In genomic region chr4:26947318-26947717, GRCh38 we compare ENCODE assay signal across 29 cellular contexts.
"Had no signal": no experiment of that assay in that cellular context is flagged by ENCODE, and none has a peak within 500 bp of the region (broad histone marks: within the 10 kb centered on the region; RNA-seq: fewer than 3 reads in every experiment).

No MANE protein-coding gene starts in this region.

- H3K27ac Mint-ChIP-seq: nephron progenitor cell; stimulated activated memory B cell treated with anti-CD40 and anti-IgM and Interleukin-4, amounts not matched to agents 10 μg/mL and 1 μg/mL and 100 μg/mL, for 72 hours; type B pancreatic cell had no signal

- H3K27me3 Mint-ChIP-seq: naive thymus-derived CD8-positive, alpha-beta T cell; progenitor cell of endocrine pancreas; stimulated activated memory B cell treated with anti-CD40 and anti-IgM and Interleukin-4, amounts not matched to agents 10 μg/mL and 1 μg/mL and 100 μg/mL, for 72 hours; stimulated activated naive CD8-positive, alpha-beta T cell treated with anti-CD3 and anti-CD28 coated beads, Interleukin-15, amount 100 ng/mL, for 72 hours; type B pancreatic cell had no signal

- H3K36me3 Mint-ChIP-seq: type B pancreatic cell had no signal

- H3K9me3 Mint-ChIP-seq: type B pancreatic cell had no signal

- H3K4me1 Mint-ChIP-seq: nephron progenitor cell had no signal

- H3K4me3 Mint-ChIP-seq: naive thymus-derived CD8-positive, alpha-beta T cell; nephron progenitor cell; neural crest cell; stimulated activated memory B cell treated with anti-CD40 and anti-IgM and Interleukin-4, amounts not matched to agents 10 μg/mL and 1 μg/mL and 100 μg/mL, for 72 hours; stimulated activated naive CD8-positive, alpha-beta T cell treated with anti-CD3 and anti-CD28 coated beads, Interleukin-15, amount 100 ng/mL, for 72 hours; type B pancreatic cell had no signal

- H3K4me3 ChIP-seq: right lobe of liver, sigmoid colon, suprapubic skin, testis, tibial artery, transverse colon, upper lobe of right lung, uterus had no signal

- FAIRE-seq: small intestine had no signal

- H3K36me3 ChIP-seq: neutrophil, right lobe of liver, sigmoid colon, suprapubic skin, tibial artery, transverse colon, upper lobe of right lung, uterus had no signal

- ATAC-seq: naive thymus-derived CD8-positive, alpha-beta T cell; right cardiac atrium; right lobe of liver; stimulated activated memory B cell treated with anti-CD40 and anti-IgM and Interleukin-4, amounts not matched to agents 10 μg/mL and 1 μg/mL and 100 μg/mL, for 72 hours; stimulated activated naive CD8-positive, alpha-beta T cell treated with anti-CD3 and anti-CD28 coated beads, Interleukin-15, amount 100 ng/mL, for 72 hours; stimulated activated naive CD8-positive, alpha-beta T cell treated with anti-CD3 and anti-CD28 coated beads, Interleukin-15, Interleukin-2, amounts not matched to agents 100 U/mL and 50 U/mL, for 24 hours; upper lobe of right lung had no signal

- H3K27me3 ChIP-seq: neutrophil, right lobe of liver, sigmoid colon, suprapubic skin, testis, tibial artery, transverse colon, upper lobe of right lung, uterus had no signal

- H3K9ac ChIP-seq: parathyroid adenoma had no signal

- H3K27ac ChIP-seq: neutrophil, parathyroid adenoma, right lobe of liver, sigmoid colon, suprapubic skin, testis, tibial artery, transverse colon, upper lobe of right lung, uterus had no signal

- H3K4me1 ChIP-seq: parathyroid adenoma, right lobe of liver, sigmoid colon, suprapubic skin, testis, tibial artery, transverse colon, uterus had no signal

- DNase-seq: nephron progenitor cell; nucleus accumbens; retina; right cardiac atrium; right lobe of liver; sigmoid colon; small intestine; stimulated activated CD4-positive, alpha-beta T cell treated with anti-CD3 and anti-CD28 coated beads, Interleukin-12 subunit alpha, Interleukin-12 subunit beta, amount 100 ng/mL, for 4 hours; stimulated activated CD4-positive, alpha-beta T cell treated with anti-CD3 and anti-CD28 coated beads, Interleukin-1b, Interleukin-23, amount 100 ng/mL, for 48 hours; stimulated activated CD4-positive, alpha-beta T cell treated with anti-CD3 and anti-CD28 coated beads, Interleukin-4, amount 100 ng/mL, for 1 hour; stimulated activated CD4-positive, alpha-beta T cell treated with anti-CD3 and anti-CD28 coated beads, Interleukin-4, amount 100 ng/mL, for 4 hours; stimulated activated CD8-positive, alpha-beta memory T cell treated with anti-CD3 and anti-CD28 coated beads, Interleukin-4, amount 100 ng/mL, for 48 hours; stimulated activated naive CD4-positive, alpha-beta T cell; stimulated activated naive CD8-positive, alpha-beta T cell treated with anti-CD3 and anti-CD28 coated beads, Interleukin-15, amount 100 ng/mL, for 72 hours; stimulated activated naive CD8-positive, alpha-beta T cell treated with anti-CD3 and anti-CD28 coated beads, Interleukin-15, Interleukin-2, amounts not matched to agents 100 U/mL and 50 U/mL, for 24 hours; substantia nigra; testis; tibial artery; transverse colon; upper lobe of right lung; uterus had no signal

- H3K9me3 ChIP-seq: neutrophil, right lobe of liver, sigmoid colon, suprapubic skin, testis, transverse colon, upper lobe of right lung, uterus had no signal
